1 cellular context compared by ENCODE assay signal in the genomic region with DNA sequence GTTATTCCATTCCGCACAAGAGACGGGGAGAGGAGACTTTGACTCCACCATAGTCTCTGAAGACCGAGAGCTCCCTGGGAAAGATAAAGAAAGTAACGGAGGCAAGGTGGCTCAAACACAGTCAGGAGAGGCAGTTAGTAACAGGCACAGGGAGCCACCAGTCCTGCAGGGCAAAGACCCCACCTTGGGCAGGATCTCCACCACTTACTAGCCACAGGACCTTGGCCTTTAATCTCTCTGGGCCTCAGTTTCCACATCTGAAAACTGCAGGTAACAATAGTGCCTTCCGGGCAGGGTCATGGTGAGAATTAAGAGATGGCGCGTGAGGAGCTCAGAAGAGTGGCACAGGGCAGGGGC.
TF ChIP-seq lines count a peak whose summit lies in the region.

No MANE protein-coding gene starts in this region.

TF ChIP-seq in SK-N-SH, 30 proteins besides CTCF, POLR2A, EP300 and RAD21 (continued from another document):
- TF ChIP-seq, protein P1, sequence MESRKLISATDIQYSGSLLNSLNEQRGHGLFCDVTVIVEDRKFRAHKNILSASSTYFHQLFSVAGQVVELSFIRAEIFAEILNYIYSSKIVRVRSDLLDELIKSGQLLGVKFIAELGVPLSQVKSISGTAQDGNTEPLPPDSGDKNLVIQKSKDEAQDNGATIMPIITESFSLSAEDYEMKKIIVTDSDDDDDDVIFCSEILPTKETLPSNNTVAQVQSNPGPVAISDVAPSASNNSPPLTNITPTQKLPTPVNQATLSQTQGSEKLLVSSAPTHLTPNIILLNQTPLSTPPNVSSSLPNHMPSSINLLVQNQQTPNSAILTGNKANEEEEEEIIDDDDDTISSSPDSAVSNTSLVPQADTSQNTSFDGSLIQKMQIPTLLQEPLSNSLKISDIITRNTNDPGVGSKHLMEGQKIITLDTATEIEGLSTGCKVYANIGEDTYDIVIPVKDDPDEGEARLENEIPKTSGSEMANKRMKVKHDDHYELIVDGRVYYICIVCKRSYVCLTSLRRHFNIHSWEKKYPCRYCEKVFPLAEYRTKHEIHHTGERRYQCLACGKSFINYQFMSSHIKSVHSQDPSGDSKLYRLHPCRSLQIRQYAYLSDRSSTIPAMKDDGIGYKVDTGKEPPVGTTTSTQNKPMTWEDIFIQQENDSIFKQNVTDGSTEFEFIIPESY (IDR thresholded peaks at IDR 0.05; ENCODE audit: borderline replicate concordance, low read depth) = no peak
- TF ChIP-seq YY1 (IDR thresholded peaks at IDR 0.05; ENCODE audit: low read depth) (no peak), NRF1 (IDR thresholded peaks at IDR 0.05; ENCODE audit: low read depth, low read length) (no peak)
- TF ChIP-seq, protein P2, sequence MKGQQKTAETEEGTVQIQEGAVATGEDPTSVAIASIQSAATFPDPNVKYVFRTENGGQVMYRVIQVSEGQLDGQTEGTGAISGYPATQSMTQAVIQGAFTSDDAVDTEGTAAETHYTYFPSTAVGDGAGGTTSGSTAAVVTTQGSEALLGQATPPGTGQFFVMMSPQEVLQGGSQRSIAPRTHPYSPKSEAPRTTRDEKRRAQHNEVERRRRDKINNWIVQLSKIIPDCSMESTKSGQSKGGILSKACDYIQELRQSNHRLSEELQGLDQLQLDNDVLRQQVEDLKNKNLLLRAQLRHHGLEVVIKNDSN (IDR thresholded peaks at IDR 0.05; ENCODE audit: borderline replicate concordance, low read depth) = no peak
